In the genomic region with DNA sequence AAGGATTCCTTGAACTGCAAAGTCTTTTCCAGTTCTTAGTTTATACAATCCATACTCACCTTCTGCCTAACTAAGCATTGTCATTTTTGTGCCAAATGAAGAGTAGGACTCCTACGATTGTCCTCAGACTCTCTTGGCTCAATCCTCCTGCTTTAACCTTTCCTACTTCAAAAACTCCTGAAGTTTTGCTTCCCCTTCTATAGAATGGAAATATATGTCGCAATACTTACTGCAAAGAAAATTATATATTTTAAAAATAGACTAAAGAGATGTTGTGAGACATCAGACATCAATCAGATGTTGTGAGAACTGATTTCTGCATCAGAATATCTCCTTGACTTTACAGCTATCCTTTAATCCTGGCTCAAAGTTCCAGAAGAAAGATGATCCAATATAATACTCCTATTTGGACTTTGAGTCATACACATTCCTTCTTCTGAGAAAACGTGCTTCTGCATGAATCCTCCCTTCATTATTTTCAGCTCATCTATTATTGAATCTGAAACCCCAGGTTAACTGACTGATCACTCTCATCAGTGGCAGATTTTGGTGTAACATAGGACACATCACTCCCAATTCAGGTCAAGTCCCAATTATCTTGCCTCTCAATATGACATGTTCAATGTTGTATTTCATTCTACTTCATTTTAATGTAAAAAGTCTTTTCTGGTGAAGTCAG, we compare ENCODE assay signal across 28 cellular contexts. TPM values are rescaled to one million over a fixed set of nuclear protein-coding genes. Genes with fewer than 3 reads are reported as not detected.
DNase-seq lines count a peak whose midpoint lies in the region; ATAC-seq and TF ChIP-seq lines count a peak whose summit lies in the region.
"Had no signal": no experiment of that assay in that cellular context is flagged by ENCODE, and none has a peak within 500 bp of the region (broad histone marks: within the 10 kb centered on the region; RNA-seq: fewer than 3 reads in every experiment).

No MANE protein-coding gene starts in this region.

- no peak for TF ChIP-seq CTCF in left ventricle myocardium inferior (IDR thresholded peaks at IDR 0.05; ENCODE audit: borderline replicate concordance)
- TF ChIP-seq CTCF in right atrium auricular region (IDR thresholded peaks at IDR 0.05): no peak
- no peak for TF ChIP-seq CTCF in esophagus muscularis mucosa (IDR thresholded peaks at IDR 0.05)
- TF ChIP-seq CTCF in type B pancreatic cell (conservative IDR thresholded peaks at IDR 0.05): no peak

- DNase-seq in left ventricle myocardium inferior: no peak
- DNase-seq in right atrium auricular region (ENCODE audit: low spot score): no peak
- DNase-seq in T-cell: no peak
- DNase-seq in esophagus muscularis mucosa (ENCODE audit: extremely low spot score): no peak
- DNase-seq in type B pancreatic cell (ENCODE audit: extremely low spot score, unreplicated experiment): no peak
- DNase-seq in T-helper 2 cell treated with Interferon-gamma antibody and Interleukin-4, amounts not matched to agents 5 μg/mL and 100 μg/mL, for 36 hours (ENCODE audit: low spot score): no peak
- DNase-seq in stimulated activated naive B cell treated with anti-CD40 and anti-IgM and Interleukin-4, amounts not matched to agents 10 μg/mL and 1 μg/mL and 100 μg/mL, for 72 hours: no peak
- DNase-seq: activated CD4-positive, alpha-beta T cell treated with anti-CD3 and anti-CD28 coated beads, Interleukin-2, amount 10 ng/mL, durations not matched to agents 7 days and 5 days; BE2C; colonic mucosa; DMS153; effector CD8-positive, alpha-beta T cell; erythroblast; mucosa of descending colon; NCI-H2107; SHP77 treated with DMSO at 0.1 percent for 48 hours; T-helper 9 cell had no signal

- no peaks in the 10 kb centered on the region for H3K27me3 ChIP-seq in left ventricle myocardium inferior (ENCODE audit: low read depth)
- H3K27me3 ChIP-seq in right atrium auricular region: no peaks in the 10 kb centered on the region
- H3K27me3 ChIP-seq in esophagus muscularis mucosa: no peaks in the 10 kb centered on the region
- H3K27me3 ChIP-seq: colonic mucosa, ovary, Peyer's patch, vagina had no signal

- H3K36me3 Mint-ChIP-seq in T-cell (peaks cover 28% of the 10 kb centered on the region), type B pancreatic cell (peaks cover 8% of the 10 kb centered on the region)
- H3K36me3 Mint-ChIP-seq in T-helper 2 cell treated with Interferon-gamma antibody and Interleukin-4, amounts not matched to agents 5 μg/mL and 100 μg/mL, for 36 hours (ENCODE audit: low read depth): no peaks in the 10 kb centered on the region
- H3K36me3 Mint-ChIP-seq in stimulated activated naive B cell treated with anti-CD40 and anti-IgM and Interleukin-4, amounts not matched to agents 10 μg/mL and 1 μg/mL and 100 μg/mL, for 72 hours: peaks cover 2 to 9% of the 10 kb centered on the region in 2 donors
- H3K36me3 Mint-ChIP-seq: activated naive CD8-positive, alpha-beta T cell; WTC11 had no signal

- H3K9me3 Mint-ChIP-seq in T-cell (no peaks in the 10 kb centered on the region), type B pancreatic cell (no peaks in the 10 kb centered on the region)
- H3K9me3 Mint-ChIP-seq in T-helper 2 cell treated with Interferon-gamma antibody and Interleukin-4, amounts not matched to agents 5 μg/mL and 100 μg/mL, for 36 hours: no peaks in the 10 kb centered on the region
- H3K9me3 Mint-ChIP-seq in stimulated activated naive B cell treated with anti-CD40 and anti-IgM and Interleukin-4, amounts not matched to agents 10 μg/mL and 1 μg/mL and 100 μg/mL, for 72 hours: peaks cover 0 to 2% of the 10 kb centered on the region in 2 donors
- H3K9me3 Mint-ChIP-seq: activated CD4-positive, alpha-beta T cell treated with anti-CD3 and anti-CD28 coated beads, Interleukin-2, amount 10 ng/mL, durations not matched to agents 7 days and 5 days; stimulated activated naive CD8-positive, alpha-beta T cell treated with anti-CD3 and anti-CD28 coated beads, Interleukin-15, Interleukin-2, amounts not matched to agents 100 ng/mL and 50 ng/mL, for 24 hours; WTC11 had no signal

- WGBS in esophagus muscularis mucosa: 50% methylated on average over 3 of the region's 3 CpGs

- POLR2A ChIA-PET in T-cell (lab: Charles Lee): interaction anchor here in 1 of 2 donors (0.6 kb wide), 1 partner anchor 40 kb away, joined by 4 read pairs; no protein-coding TSS in a partner anchor

- H3K36me3 ChIP-seq in left ventricle myocardium inferior (peaks cover 55% of the 10 kb centered on the region), right atrium auricular region (peaks cover 44% of the 10 kb centered on the region), esophagus muscularis mucosa (peaks cover 19 to 57% (median 43%) of the 10 kb centered on the region in 4 donors)
- H3K36me3 ChIP-seq: BE2C, colonic mucosa, ovary had no signal

- H3K27me3 Mint-ChIP-seq in T-cell: no peaks in the 10 kb centered on the region
- H3K27me3 Mint-ChIP-seq in type B pancreatic cell: no peaks in the 10 kb centered on the region
- H3K27me3 Mint-ChIP-seq in T-helper 2 cell treated with Interferon-gamma antibody and Interleukin-4, amounts not matched to agents 5 μg/mL and 100 μg/mL, for 36 hours (ENCODE audit: low read depth): peaks cover 26% of the 10 kb centered on the region
- peaks cover 13% of the 10 kb centered on the region in 2 donors for H3K27me3 Mint-ChIP-seq in stimulated activated naive B cell treated with anti-CD40 and anti-IgM and Interleukin-4, amounts not matched to agents 10 μg/mL and 1 μg/mL and 100 μg/mL, for 72 hours
- H3K27me3 Mint-ChIP-seq: activated naive CD8-positive, alpha-beta T cell; stimulated activated naive CD8-positive, alpha-beta T cell treated with anti-CD3 and anti-CD28 coated beads, Interleukin-15, Interleukin-2, amounts not matched to agents 100 ng/mL and 50 ng/mL, for 24 hours had no signal

- no peak for ATAC-seq in T-cell (replicated peaks in 1 of 4)
- no peak for ATAC-seq in stimulated activated naive B cell treated with anti-CD40 and anti-IgM and Interleukin-4, amounts not matched to agents 10 μg/mL and 1 μg/mL and 100 μg/mL, for 72 hours (replicated peaks)
- ATAC-seq in HG02840 (IDR thresholded peaks at IDR 0.05; ENCODE audit: low FRiP score, unreplicated experiment): no peak
- ATAC-seq: mucosa of descending colon, WTC11 had no signal

- H3K4me1 Mint-ChIP-seq in T-cell (peaks cover 7 to 12% (median 9%) of the 10 kb centered on the region in 3 donors), type B pancreatic cell (ENCODE audit: unreplicated experiment) (peaks cover 10% of the 10 kb centered on the region)
- peaks cover 3% of the 10 kb centered on the region for H3K4me1 Mint-ChIP-seq in T-helper 2 cell treated with Interferon-gamma antibody and Interleukin-4, amounts not matched to agents 5 μg/mL and 100 μg/mL, for 36 hours (ENCODE audit: low read depth)
- H3K4me1 Mint-ChIP-seq in stimulated activated naive B cell treated with anti-CD40 and anti-IgM and Interleukin-4, amounts not matched to agents 10 μg/mL and 1 μg/mL and 100 μg/mL, for 72 hours: peaks cover 2 to 5% of the 10 kb centered on the region in 2 donors

- peaks cover 31% of the 10 kb centered on the region for H3K4me1 ChIP-seq in left ventricle myocardium inferior
- H3K4me1 ChIP-seq in right atrium auricular region: peaks cover 0 to 16% of the 10 kb centered on the region in 2 donors
- peaks cover 12 to 28% (median 22%) of the 10 kb centered on the region in 4 donors for H3K4me1 ChIP-seq in esophagus muscularis mucosa
- H3K4me1 ChIP-seq: BE2C had no signal

- no peak overlapping the region for H3K27ac Mint-ChIP-seq in T-cell
- H3K27ac Mint-ChIP-seq in type B pancreatic cell: peak overlapping the region; percentile 48
- H3K27ac Mint-ChIP-seq in T-helper 2 cell treated with Interferon-gamma antibody and Interleukin-4, amounts not matched to agents 5 μg/mL and 100 μg/mL, for 36 hours: no peak overlapping the region
- no peak overlapping the region for H3K27ac Mint-ChIP-seq in stimulated activated naive B cell treated with anti-CD40 and anti-IgM and Interleukin-4, amounts not matched to agents 10 μg/mL and 1 μg/mL and 100 μg/mL, for 72 hours
- H3K27ac Mint-ChIP-seq: activated CD4-positive, alpha-beta T cell treated with anti-CD3 and anti-CD28 coated beads, Interleukin-2, amount 10 ng/mL, durations not matched to agents 7 days and 5 days; activated naive CD8-positive, alpha-beta T cell; stimulated activated naive CD8-positive, alpha-beta T cell treated with anti-CD3 and anti-CD28 coated beads, Interleukin-15, Interleukin-2, amounts not matched to agents 100 ng/mL and 50 ng/mL, for 24 hours; WTC11 had no signal

- TF ChIP-seq EP300 in esophagus muscularis mucosa (IDR thresholded peaks at IDR 0.05): no peak

- intact Hi-C loops in left ventricle myocardium inferior (cut with micrococcal nuclease): no loop called here
- intact Hi-C loops in esophagus muscularis mucosa (cut with DNase I): loop anchor here (5.0 kb wide), 1 partner anchor 40 kb away; no protein-coding TSS in a partner anchor

- H3K4me3 Mint-ChIP-seq in T-cell (peak overlapping the region in 2 of 3 donors; percentile 5 to 62), type B pancreatic cell (peak overlapping the region; percentile 70)
- H3K4me3 Mint-ChIP-seq in T-helper 2 cell treated with Interferon-gamma antibody and Interleukin-4, amounts not matched to agents 5 μg/mL and 100 μg/mL, for 36 hours: no peak overlapping the region
- H3K4me3 Mint-ChIP-seq in stimulated activated naive B cell treated with anti-CD40 and anti-IgM and Interleukin-4, amounts not matched to agents 10 μg/mL and 1 μg/mL and 100 μg/mL, for 72 hours: no peak overlapping the region

- CTCF ChIA-PET in T-cell (lab: Charles Lee): interaction anchor here in 1 of 2 donors (0.6 to 4.4 kb wide), 2 partner anchors 18 to 410 kb away, joined by 5 to 19 read pairs; no protein-coding TSS in a partner anchor

- H3K27ac ChIP-seq in left ventricle myocardium inferior (replicated peaks): peak overlapping the region; percentile 97
- no peak overlapping the region for H3K27ac ChIP-seq in right atrium auricular region
- peak overlapping the region in 3 of 4 donors; percentile 94 to 99 (median 98) for H3K27ac ChIP-seq in esophagus muscularis mucosa (replicated peaks in 1 of 4)
- H3K27ac ChIP-seq: colonic mucosa, ovary, Peyer's patch, skin epidermis, vagina had no signal

- H3K4me3 ChIP-seq in left ventricle myocardium inferior (no peak overlapping the region), right atrium auricular region (no peak overlapping the region), esophagus muscularis mucosa (no peak overlapping the region)
- H3K4me3 ChIP-seq: colonic mucosa, lung, mucosa of descending colon, ovary, Peyer's patch, skin epidermis, thoracic aorta, vagina had no signal

- H3K9me3 ChIP-seq in left ventricle myocardium inferior (replicated peaks) (no peaks in the 10 kb centered on the region), right atrium auricular region (no peaks in the 10 kb centered on the region), esophagus muscularis mucosa (no peaks in the 10 kb centered on the region)
- H3K9me3 ChIP-seq: BE2C, colonic mucosa, mucosa of descending colon, ovary, Peyer's patch, thoracic aorta, vagina had no signal

- TF ChIP-seq POLR2A in esophagus muscularis mucosa (IDR thresholded peaks at IDR 0.05; ENCODE audit: low read depth): no peak

RNA-seq across cellular contexts. Expression of a gene that starts 48.8 kb away (rescaled TPM):
- total RNA-seq in left ventricle myocardium inferior (502 TPM), right atrium auricular region (100 to 1,000 TPM; 340 to 683 TPM), T-cell (1 to 10 TPM in 3 of 5 donors, not detected in 2; 3.9 to 6.5 (median 4.9) TPM), esophagus muscularis mucosa (100 to 1,000 TPM; 271 to 678 (median 484) TPM), type B pancreatic cell (ENCODE audit: low replicate concordance) (4.9 and 84.9 TPM in 2 replicates)
- total RNA-seq: activated CD4-positive, alpha-beta T cell treated with anti-CD3 and anti-CD28 coated beads, Interleukin-2, amount 10 ng/mL, durations not matched to agents 7 days and 5 days; activated CD8-positive, alpha-beta memory T cell treated with anti-CD3 and anti-CD28 coated beads for 36 hours had no signal

Comparison
In these comparisons a context has a peak if more than half of its experiments do, and no peak if none do; other contexts are left out.
1. H3K27ac ChIP-seq: peak in left ventricle myocardium inferior (single experiment) and esophagus muscularis mucosa (3 of 4); none in right atrium auricular region (0 of 2).
2. H3K4me3 Mint-ChIP-seq: peak in T-cell (2 of 3) and type B pancreatic cell (single experiment); none in T-helper 2 cell treated with Interferon-gamma antibody and Interleukin-4, amounts not matched to agents 5 μg/mL and 100 μg/mL, for 36 hours (single experiment) and stimulated activated naive B cell treated with anti-CD40 and anti-IgM and Interleukin-4, amounts not matched to agents 10 μg/mL and 1 μg/mL and 100 μg/mL, for 72 hours (0 of 2).